ENCODE assay signal across 1 cellular context in the genomic region with DNA sequence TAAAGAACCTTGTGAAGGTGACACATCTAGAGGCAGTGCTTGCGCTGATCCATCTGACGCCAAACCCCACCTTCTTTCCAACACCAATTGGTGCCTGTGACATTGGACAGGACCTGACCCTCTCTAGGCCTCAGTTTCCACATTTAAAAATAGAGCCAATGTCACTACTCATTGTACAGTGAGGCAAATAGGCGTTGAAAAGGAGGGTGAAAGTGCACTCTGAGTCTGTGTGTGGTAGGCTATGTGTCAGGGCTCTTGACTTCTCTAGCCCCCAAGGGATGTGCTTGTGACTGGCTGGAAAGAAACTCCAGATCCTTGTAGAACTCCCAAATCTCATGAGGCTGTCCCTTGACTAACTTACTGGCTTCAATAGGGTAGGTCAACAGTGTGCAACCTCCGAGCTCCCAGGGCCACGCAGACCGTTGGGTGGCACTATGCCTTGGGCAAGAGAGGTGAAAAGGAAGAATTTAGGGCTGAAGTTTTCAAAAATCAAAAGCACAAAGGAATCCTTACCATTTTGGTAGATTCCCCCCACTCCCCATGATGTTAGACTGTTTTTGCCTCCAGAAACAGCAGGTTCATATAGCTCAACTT.
TF ChIP-seq lines count a peak whose summit lies in the region.

No MANE protein-coding gene starts in this region.

TF ChIP-seq in HepG2, 621 proteins besides CTCF, POLR2A, EP300 and RAD21:
- TF ChIP-seq ZNF879 (CRISPR knock-in tag; IDR thresholded peaks at IDR 0.05): 0 out of 2 replicates have a peak, but pooled peaks have one; percentile 36
- TF ChIP-seq, protein P1, sequence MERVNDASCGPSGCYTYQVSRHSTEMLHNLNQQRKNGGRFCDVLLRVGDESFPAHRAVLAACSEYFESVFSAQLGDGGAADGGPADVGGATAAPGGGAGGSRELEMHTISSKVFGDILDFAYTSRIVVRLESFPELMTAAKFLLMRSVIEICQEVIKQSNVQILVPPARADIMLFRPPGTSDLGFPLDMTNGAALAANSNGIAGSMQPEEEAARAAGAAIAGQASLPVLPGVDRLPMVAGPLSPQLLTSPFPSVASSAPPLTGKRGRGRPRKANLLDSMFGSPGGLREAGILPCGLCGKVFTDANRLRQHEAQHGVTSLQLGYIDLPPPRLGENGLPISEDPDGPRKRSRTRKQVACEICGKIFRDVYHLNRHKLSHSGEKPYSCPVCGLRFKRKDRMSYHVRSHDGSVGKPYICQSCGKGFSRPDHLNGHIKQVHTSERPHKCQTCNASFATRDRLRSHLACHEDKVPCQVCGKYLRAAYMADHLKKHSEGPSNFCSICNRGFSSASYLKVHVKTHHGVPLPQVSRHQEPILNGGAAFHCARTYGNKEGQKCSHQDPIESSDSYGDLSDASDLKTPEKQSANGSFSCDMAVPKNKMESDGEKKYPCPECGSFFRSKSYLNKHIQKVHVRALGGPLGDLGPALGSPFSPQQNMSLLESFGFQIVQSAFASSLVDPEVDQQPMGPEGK (CRISPR knock-in tag; IDR thresholded peaks at IDR 0.05): no peak
